In the genomic region with DNA sequence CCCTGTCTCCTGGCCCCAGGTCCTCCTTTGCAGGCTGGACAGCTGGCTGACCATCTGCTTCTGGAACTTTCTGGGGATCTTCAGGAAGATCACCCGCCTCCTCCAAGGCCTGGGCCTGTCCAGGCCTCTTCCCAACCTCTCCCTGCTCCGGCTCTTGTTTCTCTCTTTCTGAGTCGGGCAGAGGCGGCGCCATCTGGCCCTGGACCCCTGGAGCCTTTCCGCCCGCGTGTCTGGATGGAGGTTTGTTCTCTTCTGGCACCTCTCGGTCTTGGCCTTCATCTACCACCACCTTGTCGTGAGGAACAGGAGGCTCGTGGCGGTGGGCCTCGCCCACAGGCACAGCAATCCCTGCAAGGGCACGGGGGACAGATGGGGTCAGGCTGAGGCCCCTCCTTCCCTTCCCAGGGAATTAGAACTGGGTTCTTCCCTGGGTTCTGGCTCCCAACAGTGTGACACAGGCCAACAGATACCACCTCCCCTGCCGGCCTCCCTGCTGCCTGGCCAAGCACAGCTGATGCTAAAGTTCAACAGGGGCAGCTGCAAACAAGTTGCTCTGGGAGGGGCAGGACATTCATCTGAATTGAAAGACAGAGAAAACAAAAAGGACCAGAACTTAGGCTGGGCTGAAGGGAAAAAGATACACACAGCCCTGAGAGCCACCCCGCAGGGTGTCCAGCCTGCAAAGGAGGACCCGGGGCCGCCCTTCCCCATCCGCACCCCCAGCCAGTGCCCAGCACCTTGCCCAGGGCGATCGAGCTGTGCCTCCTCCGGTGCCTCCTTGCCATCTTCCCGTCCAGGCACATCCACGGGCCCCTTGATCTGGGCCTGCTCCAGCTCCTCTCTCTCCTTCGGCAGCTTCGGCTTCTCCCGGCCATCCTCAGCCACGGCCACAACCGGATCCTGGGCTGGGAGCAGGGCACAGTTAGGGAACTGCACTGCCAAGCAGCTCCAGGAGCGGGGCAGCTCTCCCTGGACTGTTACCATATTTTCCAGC, we compare ENCODE assay signal across 13 cellular contexts. TPM values are rescaled to one million over a fixed set of nuclear protein-coding genes. Genes with fewer than 3 reads are reported as not detected.
A peak's percentile ranks its signal among the peaks of the same experiment; 100 is the strongest.
DNase-seq lines count a peak whose midpoint lies in the region; ATAC-seq and TF ChIP-seq lines count a peak whose summit lies in the region.
"Had no signal": no experiment of that assay in that cellular context is flagged by ENCODE, and none has a peak within 500 bp of the region (broad histone marks: within the 10 kb centered on the region; RNA-seq: fewer than 3 reads in every experiment).

No MANE protein-coding gene starts in this region.

- peaks cover 31% of the 10 kb centered on the region for H3K36me3 ChIP-seq in DOHH2 (ENCODE audit: control insufficient read depth, low read length)
- 0 out of 2 replicates have a peak, but pooled peaks cover 3% of the 10 kb centered on the region for H3K36me3 ChIP-seq in Panc1 (ENCODE audit: control insufficient read depth, insufficient read depth, low read length)

- CTCF ChIA-PET in Panc1 (lab: Charles Lee), result interaction anchor here (0.5 to 1.1 kb wide), 2 partner anchors 15 to 232 kb away, joined by 3 to 6 read pairs; no protein-coding TSS in a partner anchor

- H4K20me1 ChIP-seq in DOHH2 (ENCODE audit: control insufficient read depth, insufficient read depth, low read depth, low read length), result 0 out of 2 replicates have a peak, but pooled peaks cover 4% of the 10 kb centered on the region

- POLR2A ChIA-PET in Panc1 (lab: Charles Lee), result no interaction called here

- H3K9me3 ChIP-seq in DOHH2 (ENCODE audit: control insufficient read depth, insufficient read depth, low read length) (peaks cover 6% of the 10 kb centered on the region), Panc1 (ENCODE audit: control insufficient read depth, insufficient read depth, low read depth, low read length) (no peaks in the 10 kb centered on the region)
- H3K9me3 ChIP-seq: ascending aorta, esophagus squamous epithelium, neutrophil had no signal

- H3K27ac ChIP-seq in DOHH2 (ENCODE audit: low read depth, low read length) (peak overlapping the region; percentile 83), Panc1 (ENCODE audit: low read length) (no peak overlapping the region)
- H3K27ac ChIP-seq: 22Rv1, ascending aorta, esophagus squamous epithelium, neutrophil had no signal

- peak; percentile 51 for DNase-seq in NCI-H1092 treated with DMSO at 0.1 percent for 48 hours (lab: John Stamatoyannopoulos, UW)
- no peak for DNase-seq in NCI-H1092 (lab: John Stamatoyannopoulos, UW)
- DNase-seq in Panc1 (ENCODE audit: low read depth, low spot score), result no peak
- DNase-seq in myocyte (ENCODE audit: low read depth), result peak; percentile 71
- DNase-seq: esophagus squamous epithelium, MV-4-11 had no signal

- H3K27me3 ChIP-seq in DOHH2 (ENCODE audit: control insufficient read depth, low read length), result no peaks in the 10 kb centered on the region
- no peaks in the 10 kb centered on the region for H3K27me3 ChIP-seq in Panc1 (ENCODE audit: control insufficient read depth, insufficient read depth, low read length)
- H3K27me3 ChIP-seq: ascending aorta, esophagus squamous epithelium, neutrophil had no signal

- H3K4me1 ChIP-seq in DOHH2 (ENCODE audit: control insufficient read depth, low read length) (peaks cover 39% of the 10 kb centered on the region), Panc1 (ENCODE audit: control insufficient read depth, insufficient read depth, low read length) (peaks cover 3% of the 10 kb centered on the region)

- peak overlapping the region; percentile 81 for H3K4me2 ChIP-seq in DOHH2 (ENCODE audit: low read length)

- H3F3A ChIP-seq in DOHH2 (ENCODE audit: control insufficient read depth, insufficient read depth), result peaks cover 7% of the 10 kb centered on the region

- H3K4me3 ChIP-seq in DOHH2 (ENCODE audit: low read length) (peak overlapping the region; percentile 49), Panc1 (ENCODE audit: low read depth in 2 of 2, low read length in 2 of 2) (no peak overlapping the region)
- H3K4me3 ChIP-seq: ascending aorta, esophagus squamous epithelium had no signal

- BruUV-seq in Panc1 (replicated peaks; lab: Mats Ljungman, UMichigan), result TSS peak; percentile 51

- no peaks in the 10 kb centered on the region for H3K9me2 ChIP-seq in DOHH2 (replicated peaks; ENCODE audit: control insufficient read depth, low read length)

- no peak for TF ChIP-seq POLR2A in GM18505 (IDR thresholded peaks at IDR 0.05; ENCODE audit: borderline replicate concordance, extremely low read depth, insufficient read depth, insufficient read length)

- no peak for TF ChIP-seq CTCF in DOHH2 (IDR thresholded peaks at IDR 0.05; ENCODE audit: low read depth, low read length, poor library complexity, severe bottlenecking)
- TF ChIP-seq CTCF in Panc1 (IDR thresholded peaks at IDR 0.05), result no peak

- intact Hi-C loops in Panc1 (cut with micrococcal nuclease; ENCODE audit: unreplicated experiment), result loop anchor here (10.0 kb wide), 1 partner anchor 232 kb away; no protein-coding TSS in a partner anchor

- H3K79me2 ChIP-seq in DOHH2 (ENCODE audit: control insufficient read depth, low read length), result peaks cover 3% of the 10 kb centered on the region; the same call in 1 of the 2 replicates

- ATAC-seq in Panc1 (no peak), GM19351 (IDR thresholded peaks at IDR 0.05; ENCODE audit: unreplicated experiment) (no peak), GM18520 (IDR thresholded peaks at IDR 0.05; ENCODE audit: unreplicated experiment) (no peak), GM18505 (IDR thresholded peaks at IDR 0.05; ENCODE audit: unreplicated experiment) (no peak)

- in situ Hi-C loops in Panc1 (cut with HindIII; ENCODE audit: low pct_unique_long_range_greater_than_20kb, low sequenced_read_pairs), result no loop called here

RNA-seq across cellular contexts. Expression of a gene that starts 13.5 kb away (rescaled TPM):
- total RNA-seq in Panc1 (2021; ENCODE audit: unreplicated experiment) (75.8 TPM), myocyte (29.2 and 45.7 TPM in 2 replicates)
- polyA plus RNA-seq in Panc1 (2012; ENCODE audit: insufficient read length), result 144 TPM
- 164 TPM for polyA plus RNA-seq in myocyte (2012)

RNA-seq across cellular contexts. Expression of a gene that starts 13.8 kb away (rescaled TPM):
- total RNA-seq in Panc1 (2021; ENCODE audit: unreplicated experiment) (44.9 TPM), myocyte (17.3 and 23.8 TPM in 2 replicates)
- 35.3 TPM for polyA plus RNA-seq in Panc1 (2012; ENCODE audit: insufficient read length)
- polyA plus RNA-seq in myocyte (2012), result 13.9 TPM

RNA-seq across cellular contexts. Expression of a gene that starts 29.9 kb away (rescaled TPM):
- 26.0 TPM for total RNA-seq in Panc1 (2021; ENCODE audit: unreplicated experiment)
- polyA plus RNA-seq in Panc1 (2012; ENCODE audit: insufficient read length), result 32.5 TPM
- total RNA-seq in myocyte, result 5.8 and 6.6 TPM in 2 replicates
- 6.7 TPM for polyA plus RNA-seq in myocyte (2012)

RNA-seq across cellular contexts. Expression of a gene that starts 42.5 kb away (rescaled TPM):
- 188 TPM for total RNA-seq in Panc1 (2021; ENCODE audit: unreplicated experiment)
- 144 TPM for polyA plus RNA-seq in Panc1 (2012; ENCODE audit: insufficient read length)
- total RNA-seq in myocyte, result 70.7 and 72.1 TPM in 2 replicates
- 80.0 TPM for polyA plus RNA-seq in myocyte (2012)

Comparison
In these comparisons a context has a peak if more than half of its experiments do, and no peak if none do; other contexts are left out.
1. DNase-seq: peak in NCI-H1092 treated with DMSO at 0.1 percent for 48 hours (single experiment) and myocyte (single experiment); none in NCI-H1092 (single experiment) and Panc1 (single experiment).